Comparison of ENCODE assay signal across 12 cellular contexts in the genomic region with DNA sequence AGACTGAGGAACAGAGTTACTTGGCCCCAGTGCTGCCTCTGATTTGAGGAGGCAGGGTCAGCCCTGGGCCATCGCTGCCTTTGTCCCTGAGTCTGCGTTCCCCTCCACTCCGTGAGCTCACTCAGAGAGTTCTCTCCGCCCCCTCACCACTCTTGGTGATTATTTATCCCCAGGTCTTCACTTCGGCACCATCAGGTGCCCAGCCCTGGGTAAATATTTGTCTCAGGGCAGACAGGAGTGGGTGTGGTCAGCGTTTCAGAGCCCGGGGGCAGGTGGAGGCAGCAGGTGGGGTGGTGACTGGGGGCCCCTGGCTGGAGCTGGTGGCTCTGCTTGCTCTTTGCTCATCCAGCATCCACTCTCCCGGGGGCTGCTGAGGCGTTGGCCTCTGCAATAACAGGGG. TPM values are rescaled to one million over a fixed set of nuclear protein-coding genes. Genes with fewer than 3 reads are reported as not detected.
A peak's percentile ranks its signal among the peaks of the same experiment; 100 is the strongest.
DNase-seq lines count a peak whose midpoint lies in the region; ATAC-seq and TF ChIP-seq lines count a peak whose summit lies in the region.
"Had no signal": no experiment of that assay in that cellular context is flagged by ENCODE, and none has a peak within 500 bp of the region (broad histone marks: within the 10 kb centered on the region; RNA-seq: fewer than 3 reads in every experiment).

No MANE protein-coding gene starts in this region.

- no peak overlapping the region for H3K27ac Mint-ChIP-seq in activated naive CD8-positive, alpha-beta T cell treated with anti-CD3 and anti-CD28 coated beads, Interleukin-2, amount 50 U/mL, for 24 hours

- peaks cover 67% of the 10 kb centered on the region for H3K4me1 Mint-ChIP-seq in activated naive CD8-positive, alpha-beta T cell treated with anti-CD3 and anti-CD28 coated beads, Interleukin-2, amount 50 U/mL, for 24 hours

- H3K36me3 ChIP-seq in BLaER1 treated with 17β-estradiol and CSF1 and Interleukin-3, amounts not matched to agents 10 nM and 100 nM = peaks cover 0 to 10% (median 0%) of the 10 kb centered on the region in 11 experiments; a peak in 5 of 22 replicates
- no peaks in the 10 kb centered on the region for H3K36me3 ChIP-seq in left lung

- H3K4me1 ChIP-seq in BLaER1 treated with 17β-estradiol and CSF1 and Interleukin-3, amounts not matched to agents 10 nM and 100 nM = peaks cover 99 to 100% (median 100%) of the 10 kb centered on the region in 10 experiments
- H3K4me1 ChIP-seq in left lung = peaks cover 12 to 74% of the 10 kb centered on the region in 2 donors

- peak overlapping the region; percentile 57 to 97 (median 91) for H3K4me2 ChIP-seq in BLaER1 treated with 17β-estradiol and CSF1 and Interleukin-3, amounts not matched to agents 10 nM and 100 nM

- H4K20me1 ChIP-seq in BLaER1 treated with 17β-estradiol and CSF1 and Interleukin-3, amounts not matched to agents 10 nM and 100 nM = peaks cover 22 to 100% (median 100%) of the 10 kb centered on the region in 11 experiments

- peak overlapping the region in 8 of 11 experiments; percentile 24 to 84 (median 67); a peak in 16 of 22 replicates for H3K27ac ChIP-seq in BLaER1 treated with 17β-estradiol and CSF1 and Interleukin-3, amounts not matched to agents 10 nM and 100 nM
- H3K27ac ChIP-seq in left lung = no peak overlapping the region
- H3K27ac ChIP-seq: tibial nerve had no signal

- H3K9ac ChIP-seq in BLaER1 treated with 17β-estradiol and CSF1 and Interleukin-3, amounts not matched to agents 10 nM and 100 nM = peak overlapping the region in 9 of 11 experiments; percentile 7 to 61 (median 47); a peak in 14 of 22 replicates

- intact Hi-C loops in left lung (cut with DNase I) = no loop called here

- no peak for TF ChIP-seq CTCF in left lung (IDR thresholded peaks at IDR 0.05)

- H3K4me3 ChIP-seq in BLaER1 treated with 17β-estradiol and CSF1 and Interleukin-3, amounts not matched to agents 10 nM and 100 nM = peak overlapping the region in 1 of 10 experiments; percentile 6; a peak in 1 of 20 replicates
- no peak overlapping the region for H3K4me3 ChIP-seq in left lung
- H3K4me3 ChIP-seq: tibial nerve had no signal

- no peaks in the 10 kb centered on the region for H3K9me3 ChIP-seq in BLaER1 treated with 17β-estradiol and CSF1 and Interleukin-3, amounts not matched to agents 10 nM and 100 nM (replicated peaks in 1 of 11)
- H3K9me3 ChIP-seq in left lung = no peaks in the 10 kb centered on the region
- H3K9me3 ChIP-seq: tibial nerve had no signal

- H3K9me3 Mint-ChIP-seq in activated naive CD8-positive, alpha-beta T cell treated with anti-CD3 and anti-CD28 coated beads, Interleukin-2, amount 50 U/mL, for 24 hours = no peaks in the 10 kb centered on the region
- H3K9me3 Mint-ChIP-seq: nephron had no signal

- DNase-seq in NCI-H1417 (lab: John Stamatoyannopoulos, UW) (peak; percentile 92 to 96 (median 93)), NCI-H748 (lab: John Stamatoyannopoulos, UW; ENCODE audit: unreplicated experiment) (peak; percentile 100), left lung (no peak), NCI-H82 (lab: John Stamatoyannopoulos, UW) (no peak), hippocampal formation (lab: John Stamatoyannopoulos, UW) (no peak)
- DNase-seq in activated naive CD8-positive, alpha-beta T cell treated with anti-CD3 and anti-CD28 coated beads, Interleukin-2, amount 50 U/mL, for 24 hours = no peak
- DNase-seq: kidney had no signal

- ATAC-seq in left lung (peak; percentile 86), GM21381 (IDR thresholded peaks at IDR 0.05; ENCODE audit: unreplicated experiment) (no peak)
- no peak for ATAC-seq in activated naive CD8-positive, alpha-beta T cell treated with anti-CD3 and anti-CD28 coated beads, Interleukin-2, amount 50 U/mL, for 24 hours

- no peaks in the 10 kb centered on the region for H3K36me3 Mint-ChIP-seq in activated naive CD8-positive, alpha-beta T cell treated with anti-CD3 and anti-CD28 coated beads, Interleukin-2, amount 50 U/mL, for 24 hours (ENCODE audit: low read depth)

- H3K27me3 Mint-ChIP-seq in activated naive CD8-positive, alpha-beta T cell treated with anti-CD3 and anti-CD28 coated beads, Interleukin-2, amount 50 U/mL, for 24 hours = no peaks in the 10 kb centered on the region

- no peak overlapping the region for H3K4me3 Mint-ChIP-seq in activated naive CD8-positive, alpha-beta T cell treated with anti-CD3 and anti-CD28 coated beads, Interleukin-2, amount 50 U/mL, for 24 hours
- H3K4me3 Mint-ChIP-seq: nephron had no signal

- no peaks in the 10 kb centered on the region for H3K27me3 ChIP-seq in BLaER1 treated with 17β-estradiol and CSF1 and Interleukin-3, amounts not matched to agents 10 nM and 100 nM
- no peaks in the 10 kb centered on the region for H3K27me3 ChIP-seq in left lung
- H3K27me3 ChIP-seq: tibial nerve had no signal

RNA-seq across cellular contexts. Expression of gene PPP1R37, which starts 20.6 kb away (rescaled TPM):
- total RNA-seq in left lung = 10 to 100 TPM; 26.8 to 29.8 TPM

RNA-seq across cellular contexts. Expression of gene GEMIN7, which starts 34.6 kb away (rescaled TPM):
- total RNA-seq in left lung = 10 to 100 TPM; 20.9 to 24.0 TPM

RNA-seq across cellular contexts. Expression of gene ZNF296, which starts 37.4 kb away (rescaled TPM):
- total RNA-seq in left lung = 1 to 10 TPM; 1.4 to 2.0 TPM
- total RNA-seq: M059J had no signal

RNA-seq across cellular contexts. Expression of gene NKPD1, which starts 47.2 kb away (rescaled TPM):
- not detected for total RNA-seq in left lung
- total RNA-seq: M059J had no signal

Comparison
In these comparisons a context has a peak if more than half of its experiments do, and no peak if none do; other contexts are left out.
1. H3K27ac ChIP-seq: peak in BLaER1 treated with 17β-estradiol and CSF1 and Interleukin-3, amounts not matched to agents 10 nM and 100 nM (8 of 11); none in left lung (0 of 2).
2. DNase-seq: peak in NCI-H1417 (3 of 3) and NCI-H748 (single experiment); none in left lung (0 of 2), NCI-H82 (single experiment), activated naive CD8-positive, alpha-beta T cell treated with anti-CD3 and anti-CD28 coated beads, Interleukin-2, amount 50 U/mL, for 24 hours (single experiment) and hippocampal formation (0 of 2).